ENCODE assay signal across 1 cellular context in the genomic region with DNA sequence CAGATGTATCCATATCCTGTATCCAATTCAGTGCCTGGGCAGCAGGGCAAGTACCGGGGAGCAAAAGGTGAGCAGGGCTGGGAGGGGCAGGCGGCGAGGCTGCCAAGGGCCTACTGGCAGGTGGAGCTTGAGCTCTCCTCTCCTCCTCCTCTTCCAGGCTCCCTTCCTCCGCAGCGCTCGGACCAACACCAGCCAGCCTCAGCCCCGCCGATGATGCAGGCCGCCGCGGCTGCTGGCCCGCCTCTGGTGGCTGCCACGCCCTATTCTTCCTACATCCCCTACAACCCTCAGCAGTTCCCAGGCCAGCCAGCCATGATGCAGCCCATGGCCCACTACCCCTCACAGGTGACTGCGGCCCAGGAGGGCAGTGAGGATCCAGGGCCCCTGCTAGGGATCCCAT.
TF ChIP-seq lines count a peak whose summit lies in the region.

No MANE protein-coding gene starts in this region.

TF ChIP-seq in HEK293, 187 proteins besides CTCF, POLR2A, EP300 and RAD21:
- TF ChIP-seq ZNF529 (tag by site-specific recombination; IDR thresholded peaks at IDR 0.05; ENCODE audit: insufficient replicate concordance) (no peak), ZNF416 (tag by site-specific recombination; IDR thresholded peaks at IDR 0.05) (no peak), REPIN1 (tag by site-specific recombination; IDR thresholded peaks at IDR 0.05; ENCODE audit: low read depth) (no peak), KLF1 (tag by site-specific recombination; IDR thresholded peaks at IDR 0.05) (no peak)
- TF ChIP-seq, protein P1, sequence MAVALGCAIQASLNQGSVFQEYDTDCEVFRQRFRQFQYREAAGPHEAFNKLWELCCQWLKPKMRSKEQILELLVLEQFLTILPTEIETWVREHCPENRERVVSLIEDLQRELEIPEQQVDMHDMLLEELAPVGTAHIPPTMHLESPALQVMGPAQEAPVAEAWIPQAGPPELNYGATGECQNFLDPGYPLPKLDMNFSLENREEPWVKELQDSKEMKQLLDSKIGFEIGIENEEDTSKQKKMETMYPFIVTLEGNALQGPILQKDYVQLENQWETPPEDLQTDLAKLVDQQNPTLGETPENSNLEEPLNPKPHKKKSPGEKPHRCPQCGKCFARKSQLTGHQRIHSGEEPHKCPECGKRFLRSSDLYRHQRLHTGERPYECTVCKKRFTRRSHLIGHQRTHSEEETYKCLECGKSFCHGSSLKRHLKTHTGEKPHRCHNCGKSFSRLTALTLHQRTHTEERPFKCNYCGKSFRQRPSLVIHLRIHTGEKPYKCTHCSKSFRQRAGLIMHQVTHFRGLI (tag by site-specific recombination; IDR thresholded peaks at IDR 0.05) = peak; percentile 33; the same call in 1 of the 2 replicates
- TF ChIP-seq, protein P2, sequence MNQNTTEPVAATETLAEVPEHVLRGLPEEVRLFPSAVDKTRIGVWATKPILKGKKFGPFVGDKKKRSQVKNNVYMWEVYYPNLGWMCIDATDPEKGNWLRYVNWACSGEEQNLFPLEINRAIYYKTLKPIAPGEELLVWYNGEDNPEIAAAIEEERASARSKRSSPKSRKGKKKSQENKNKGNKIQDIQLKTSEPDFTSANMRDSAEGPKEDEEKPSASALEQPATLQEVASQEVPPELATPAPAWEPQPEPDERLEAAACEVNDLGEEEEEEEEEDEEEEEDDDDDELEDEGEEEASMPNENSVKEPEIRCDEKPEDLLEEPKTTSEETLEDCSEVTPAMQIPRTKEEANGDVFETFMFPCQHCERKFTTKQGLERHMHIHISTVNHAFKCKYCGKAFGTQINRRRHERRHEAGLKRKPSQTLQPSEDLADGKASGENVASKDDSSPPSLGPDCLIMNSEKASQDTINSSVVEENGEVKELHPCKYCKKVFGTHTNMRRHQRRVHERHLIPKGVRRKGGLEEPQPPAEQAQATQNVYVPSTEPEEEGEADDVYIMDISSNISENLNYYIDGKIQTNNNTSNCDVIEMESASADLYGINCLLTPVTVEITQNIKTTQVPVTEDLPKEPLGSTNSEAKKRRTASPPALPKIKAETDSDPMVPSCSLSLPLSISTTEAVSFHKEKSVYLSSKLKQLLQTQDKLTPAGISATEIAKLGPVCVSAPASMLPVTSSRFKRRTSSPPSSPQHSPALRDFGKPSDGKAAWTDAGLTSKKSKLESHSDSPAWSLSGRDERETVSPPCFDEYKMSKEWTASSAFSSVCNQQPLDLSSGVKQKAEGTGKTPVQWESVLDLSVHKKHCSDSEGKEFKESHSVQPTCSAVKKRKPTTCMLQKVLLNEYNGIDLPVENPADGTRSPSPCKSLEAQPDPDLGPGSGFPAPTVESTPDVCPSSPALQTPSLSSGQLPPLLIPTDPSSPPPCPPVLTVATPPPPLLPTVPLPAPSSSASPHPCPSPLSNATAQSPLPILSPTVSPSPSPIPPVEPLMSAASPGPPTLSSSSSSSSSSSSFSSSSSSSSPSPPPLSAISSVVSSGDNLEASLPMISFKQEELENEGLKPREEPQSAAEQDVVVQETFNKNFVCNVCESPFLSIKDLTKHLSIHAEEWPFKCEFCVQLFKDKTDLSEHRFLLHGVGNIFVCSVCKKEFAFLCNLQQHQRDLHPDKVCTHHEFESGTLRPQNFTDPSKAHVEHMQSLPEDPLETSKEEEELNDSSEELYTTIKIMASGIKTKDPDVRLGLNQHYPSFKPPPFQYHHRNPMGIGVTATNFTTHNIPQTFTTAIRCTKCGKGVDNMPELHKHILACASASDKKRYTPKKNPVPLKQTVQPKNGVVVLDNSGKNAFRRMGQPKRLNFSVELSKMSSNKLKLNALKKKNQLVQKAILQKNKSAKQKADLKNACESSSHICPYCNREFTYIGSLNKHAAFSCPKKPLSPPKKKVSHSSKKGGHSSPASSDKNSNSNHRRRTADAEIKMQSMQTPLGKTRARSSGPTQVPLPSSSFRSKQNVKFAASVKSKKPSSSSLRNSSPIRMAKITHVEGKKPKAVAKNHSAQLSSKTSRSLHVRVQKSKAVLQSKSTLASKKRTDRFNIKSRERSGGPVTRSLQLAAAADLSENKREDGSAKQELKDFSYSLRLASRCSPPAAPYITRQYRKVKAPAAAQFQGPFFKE (tag by site-specific recombination; IDR thresholded peaks at IDR 0.05; ENCODE audit: borderline replicate concordance) = no peak
